In the genomic region with DNA sequence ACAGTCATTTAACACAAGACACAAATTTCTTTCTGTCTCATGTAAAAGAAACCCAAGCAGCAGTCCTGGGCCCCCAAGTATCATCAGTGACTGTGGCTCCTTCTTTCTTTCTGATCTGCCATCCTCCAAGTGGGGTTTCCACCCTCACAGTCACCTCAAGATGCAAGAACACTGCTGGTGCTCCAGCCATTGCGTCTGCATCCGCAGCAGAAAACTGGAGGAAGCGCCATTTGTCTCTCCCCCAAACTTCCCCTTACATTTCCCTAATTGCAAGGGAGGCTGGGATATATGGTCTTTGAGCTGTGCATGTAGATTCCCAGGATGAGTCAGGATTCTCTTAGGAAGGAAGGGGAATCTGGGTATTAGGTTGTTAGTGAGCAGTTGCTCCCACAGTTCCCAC, we compare ENCODE assay signal across 17 cellular contexts.
DNase-seq lines count a peak whose midpoint lies in the region; ATAC-seq and TF ChIP-seq lines count a peak whose summit lies in the region.
"Had no signal": no experiment of that assay in that cellular context is flagged by ENCODE, and none has a peak within 500 bp of the region (broad histone marks: within the 10 kb centered on the region; RNA-seq: fewer than 3 reads in every experiment).

No MANE protein-coding gene starts in this region.

- H3K9me3 Mint-ChIP-seq in activated naive CD4-positive, alpha-beta T cell treated with anti-CD3 and anti-CD28 coated beads, Interleukin-2, amount 10 ng/mL, durations not matched to agents 7 days and 5 days: no peaks in the 10 kb centered on the region
- peaks cover 2% of the 10 kb centered on the region for H3K9me3 Mint-ChIP-seq in activated naive CD4-positive, alpha-beta T cell treated with anti-CD3 and anti-CD28 coated beads for 36 hours
- H3K9me3 Mint-ChIP-seq in activated B cell treated with CpG ODN at 0.5 μM for 24 hours: no peaks in the 10 kb centered on the region
- no peaks in the 10 kb centered on the region for H3K9me3 Mint-ChIP-seq in activated CD4-positive, alpha-beta memory T cell treated with anti-CD3 and anti-CD28 coated beads, Interleukin-2, amount 10 ng/mL, durations not matched to agents 7 days and 5 days

- no peak overlapping the region for H3K4me3 Mint-ChIP-seq in activated naive CD4-positive, alpha-beta T cell treated with anti-CD3 and anti-CD28 coated beads, Interleukin-2, amount 10 ng/mL, durations not matched to agents 7 days and 5 days
- H3K4me3 Mint-ChIP-seq in activated naive CD4-positive, alpha-beta T cell treated with anti-CD3 and anti-CD28 coated beads for 36 hours: no peak overlapping the region
- no peak overlapping the region for H3K4me3 Mint-ChIP-seq in activated B cell treated with CpG ODN at 0.5 μM for 24 hours
- H3K4me3 Mint-ChIP-seq in activated CD4-positive, alpha-beta memory T cell treated with anti-CD3 and anti-CD28 coated beads, Interleukin-2, amount 10 ng/mL, durations not matched to agents 7 days and 5 days: no peak overlapping the region

- ATAC-seq in activated B cell treated with CpG ODN at 0.5 μM for 24 hours (ENCODE audit: low read depth): no peak
- ATAC-seq in HG03025 (IDR thresholded peaks at IDR 0.05; ENCODE audit: low FRiP score, unreplicated experiment): no peak
- no peak for ATAC-seq in GM21529 (IDR thresholded peaks at IDR 0.05; ENCODE audit: unreplicated experiment)
- ATAC-seq: Panc1 had no signal

- H3K36me3 ChIP-seq in HEK293 (ENCODE audit: control insufficient read depth in 2 of 2, insufficient read depth in 1 of 2, low read length in 2 of 2): no peaks in the 10 kb centered on the region
- no peaks in the 10 kb centered on the region for H3K36me3 ChIP-seq in osteoblast (ENCODE audit: insufficient read depth, low read length)

- H3K9me3 ChIP-seq in HEK293 (ENCODE audit: control insufficient read depth, insufficient read depth, low read depth, low read length): no peaks in the 10 kb centered on the region
- H3K9me3 ChIP-seq in osteoblast (ENCODE audit: low read depth, low read length): no peaks in the 10 kb centered on the region

- H3K27ac Mint-ChIP-seq in activated naive CD4-positive, alpha-beta T cell treated with anti-CD3 and anti-CD28 coated beads, Interleukin-2, amount 10 ng/mL, durations not matched to agents 7 days and 5 days: peak overlapping the region; percentile 72
- H3K27ac Mint-ChIP-seq in activated naive CD4-positive, alpha-beta T cell treated with anti-CD3 and anti-CD28 coated beads for 36 hours: no peak overlapping the region
- H3K27ac Mint-ChIP-seq in activated B cell treated with CpG ODN at 0.5 μM for 24 hours: peak overlapping the region; percentile 7
- H3K27ac Mint-ChIP-seq in activated CD4-positive, alpha-beta memory T cell treated with anti-CD3 and anti-CD28 coated beads, Interleukin-2, amount 10 ng/mL, durations not matched to agents 7 days and 5 days: no peak overlapping the region

- intact Hi-C loops in activated naive CD4-positive, alpha-beta T cell treated with anti-CD3 and anti-CD28 coated beads for 36 hours (cut with micrococcal nuclease): no loop called here
- intact Hi-C loops in activated B cell treated with CpG ODN at 0.5 μM for 24 hours (cut with micrococcal nuclease): no loop called here

- peaks cover 58% of the 10 kb centered on the region for H3K36me3 Mint-ChIP-seq in activated naive CD4-positive, alpha-beta T cell treated with anti-CD3 and anti-CD28 coated beads, Interleukin-2, amount 10 ng/mL, durations not matched to agents 7 days and 5 days
- H3K36me3 Mint-ChIP-seq in activated naive CD4-positive, alpha-beta T cell treated with anti-CD3 and anti-CD28 coated beads for 36 hours (ENCODE audit: low read depth): peaks cover 45% of the 10 kb centered on the region
- H3K36me3 Mint-ChIP-seq in activated B cell treated with CpG ODN at 0.5 μM for 24 hours (ENCODE audit: low read depth): peaks cover 55% of the 10 kb centered on the region
- H3K36me3 Mint-ChIP-seq in activated CD4-positive, alpha-beta memory T cell treated with anti-CD3 and anti-CD28 coated beads, Interleukin-2, amount 10 ng/mL, durations not matched to agents 7 days and 5 days (ENCODE audit: low read depth): peaks cover 62% of the 10 kb centered on the region

- H4K20me1 ChIP-seq in osteoblast (ENCODE audit: insufficient read depth, low read length): no peaks in the 10 kb centered on the region

- CTCF ChIA-PET in activated naive CD4-positive, alpha-beta T cell treated with anti-CD3 and anti-CD28 coated beads, Interleukin-2, amount 10 ng/mL, durations not matched to agents 7 days and 5 days (lab: Charles Lee): interaction anchor here (0.6 kb wide), 1 partner anchor 189 kb away, joined by 3 read pairs; no protein-coding TSS in a partner anchor
- CTCF ChIA-PET in activated naive CD4-positive, alpha-beta T cell treated with anti-CD3 and anti-CD28 coated beads for 36 hours (lab: Charles Lee): no interaction called here
- CTCF ChIA-PET in HEK293 (lab: Yijun Ruan, JAX) (interaction anchor here (0.7 kb wide), 1 partner anchor 24 kb away, joined by 6 read pairs; no protein-coding TSS in a partner anchor), activated B cell treated with CpG ODN at 0.5 μM for 24 hours (lab: Charles Lee) (no interaction called here)
- CTCF ChIA-PET in activated CD4-positive, alpha-beta memory T cell treated with anti-CD3 and anti-CD28 coated beads, Interleukin-2, amount 10 ng/mL, durations not matched to agents 7 days and 5 days (lab: Charles Lee): interaction anchor here (1.3 to 1.4 kb wide), 2 partner anchors 11 to 250 kb away, joined by 3 to 4 read pairs; no protein-coding TSS in a partner anchor

- H3K4me1 Mint-ChIP-seq in activated naive CD4-positive, alpha-beta T cell treated with anti-CD3 and anti-CD28 coated beads, Interleukin-2, amount 10 ng/mL, durations not matched to agents 7 days and 5 days: peaks cover 25% of the 10 kb centered on the region
- no peaks in the 10 kb centered on the region for H3K4me1 Mint-ChIP-seq in activated naive CD4-positive, alpha-beta T cell treated with anti-CD3 and anti-CD28 coated beads for 36 hours (ENCODE audit: low read depth)
- peaks cover 11% of the 10 kb centered on the region for H3K4me1 Mint-ChIP-seq in activated B cell treated with CpG ODN at 0.5 μM for 24 hours
- peaks cover 29% of the 10 kb centered on the region for H3K4me1 Mint-ChIP-seq in activated CD4-positive, alpha-beta memory T cell treated with anti-CD3 and anti-CD28 coated beads, Interleukin-2, amount 10 ng/mL, durations not matched to agents 7 days and 5 days

- no peaks in the 10 kb centered on the region for H3K27me3 Mint-ChIP-seq in activated naive CD4-positive, alpha-beta T cell treated with anti-CD3 and anti-CD28 coated beads, Interleukin-2, amount 10 ng/mL, durations not matched to agents 7 days and 5 days
- H3K27me3 Mint-ChIP-seq in activated naive CD4-positive, alpha-beta T cell treated with anti-CD3 and anti-CD28 coated beads for 36 hours (ENCODE audit: low read depth): no peaks in the 10 kb centered on the region
- no peaks in the 10 kb centered on the region for H3K27me3 Mint-ChIP-seq in activated B cell treated with CpG ODN at 0.5 μM for 24 hours
- no peaks in the 10 kb centered on the region for H3K27me3 Mint-ChIP-seq in activated CD4-positive, alpha-beta memory T cell treated with anti-CD3 and anti-CD28 coated beads, Interleukin-2, amount 10 ng/mL, durations not matched to agents 7 days and 5 days

- H3K4me1 ChIP-seq in HEK293 (ENCODE audit: control insufficient read depth, insufficient read depth, low read length): no peaks in the 10 kb centered on the region
- no peaks in the 10 kb centered on the region for H3K4me1 ChIP-seq in osteoblast (ENCODE audit: insufficient read depth, low read length)

- no peak overlapping the region for H2AFZ ChIP-seq in osteoblast (ENCODE audit: low read length)

- no peak overlapping the region for H3K4me3 ChIP-seq in HEK293 (ENCODE audit: low read depth, low read length)
- no peak overlapping the region for H3K4me3 ChIP-seq in osteoblast (ENCODE audit: insufficient read depth, low read length)

- H3K27ac ChIP-seq in HEK293 (ENCODE audit: extremely low read depth, low read depth, low read length): no peak overlapping the region
- H3K27ac ChIP-seq in osteoblast (ENCODE audit: low read depth, low read length): no peak overlapping the region
- H3K27ac ChIP-seq: KMS-11, RWPE1 had no signal

- no peak for DNase-seq in activated naive CD4-positive, alpha-beta T cell treated with anti-CD3 and anti-CD28 coated beads, Interleukin-2, amount 10 ng/mL, durations not matched to agents 7 days and 5 days
- no peak for DNase-seq in activated naive CD4-positive, alpha-beta T cell treated with anti-CD3 and anti-CD28 coated beads for 36 hours
- no peak for DNase-seq in activated B cell treated with CpG ODN at 0.5 μM for 24 hours
- DNase-seq in osteoblast (ENCODE audit: insufficient read length, low spot score, missing footprints): peak; percentile 73
- no peak for DNase-seq in activated CD4-positive, alpha-beta memory T cell treated with anti-CD3 and anti-CD28 coated beads, Interleukin-2, amount 10 ng/mL, durations not matched to agents 7 days and 5 days
- DNase-seq: GOT3, HCEC 1CT, MM.1S, NCI-H2029 treated with DMSO at 0.1 percent for 48 hours, NCI-H2227 treated with DMSO at 0.1 percent for 48 hours, NCI-H526 treated with DMSO at 0.1 percent for 48 hours had no signal

- TF ChIP-seq CTCF in HEK293 (tag by site-specific recombination; IDR thresholded peaks at IDR 0.05) (no peak), activated B cell treated with CpG ODN at 0.5 μM for 24 hours (IDR thresholded peaks at IDR 0.05) (no peak), osteoblast (IDR thresholded peaks at IDR 0.05; ENCODE audit: extremely low read depth, low read depth, low read length) (no peak)

- H3K27me3 ChIP-seq in osteoblast (ENCODE audit: insufficient read depth, low read length): no peaks in the 10 kb centered on the region

- no peak overlapping the region for H3K4me2 ChIP-seq in osteoblast (ENCODE audit: insufficient read depth, low read length)
- H3K4me2 ChIP-seq: KMS-11 had no signal

- POLR2A ChIA-PET in HEK293 (lab: Yijun Ruan, JAX): no interaction called here
- POLR2A ChIA-PET in activated B cell treated with CpG ODN at 0.5 μM for 24 hours (lab: Charles Lee): no interaction called here
- POLR2A ChIA-PET in activated CD4-positive, alpha-beta memory T cell treated with anti-CD3 and anti-CD28 coated beads, Interleukin-2, amount 10 ng/mL, durations not matched to agents 7 days and 5 days (lab: Charles Lee): interaction anchor here (1.1 kb wide), 1 partner anchor 51 kb away, joined by 4 read pairs; no protein-coding TSS in a partner anchor

- H3K79me2 ChIP-seq in osteoblast (ENCODE audit: insufficient read depth, low read length): no peaks in the 10 kb centered on the region

TF ChIP-seq in HEK293, 187 proteins besides CTCF, POLR2A, EP300 and RAD21 (continues in another document):
- TF ChIP-seq OSR2 (tag by site-specific recombination; IDR thresholded peaks at IDR 0.05) (no peak), ZNF37A (tag by site-specific recombination; IDR thresholded peaks at IDR 0.05) (no peak), TRIM28 (IDR thresholded peaks at IDR 0.05; ENCODE audit: borderline replicate concordance, low read length) (peak; percentile 92), SCRT1 (tag by site-specific recombination; IDR thresholded peaks at IDR 0.05; ENCODE audit: borderline replicate concordance) (no peak), ZNF843 (tag by site-specific recombination; IDR thresholded peaks at IDR 0.05) (no peak)

Comparison
In these comparisons a context has a peak if more than half of its experiments do, and no peak if none do; other contexts are left out.
1. H3K27ac Mint-ChIP-seq: peak in activated naive CD4-positive, alpha-beta T cell treated with anti-CD3 and anti-CD28 coated beads, Interleukin-2, amount 10 ng/mL, durations not matched to agents 7 days and 5 days (single experiment) and activated B cell treated with CpG ODN at 0.5 μM for 24 hours (single experiment); none in activated naive CD4-positive, alpha-beta T cell treated with anti-CD3 and anti-CD28 coated beads for 36 hours (single experiment) and activated CD4-positive, alpha-beta memory T cell treated with anti-CD3 and anti-CD28 coated beads, Interleukin-2, amount 10 ng/mL, durations not matched to agents 7 days and 5 days (single experiment).
2. CTCF ChIA-PET loops: an anchor here in activated naive CD4-positive, alpha-beta T cell treated with anti-CD3 and anti-CD28 coated beads, Interleukin-2, amount 10 ng/mL, durations not matched to agents 7 days and 5 days (0.6 kb wide), HEK293 (0.7 kb wide) and activated CD4-positive, alpha-beta memory T cell treated with anti-CD3 and anti-CD28 coated beads, Interleukin-2, amount 10 ng/mL, durations not matched to agents 7 days and 5 days (1.3 to 1.4 kb wide); none called in activated naive CD4-positive, alpha-beta T cell treated with anti-CD3 and anti-CD28 coated beads for 36 hours and activated B cell treated with CpG ODN at 0.5 μM for 24 hours.